10 cellular contexts compared by ENCODE assay signal in genomic region chr4:108703966-108704365, GRCh38. TPM values are rescaled to one million over a fixed set of nuclear protein-coding genes. Genes with fewer than 3 reads are reported as not detected.
"Had no signal": no experiment of that assay in that cellular context is flagged by ENCODE, and none has a peak within 500 bp of the region (broad histone marks: within the 10 kb centered on the region; RNA-seq: fewer than 3 reads in every experiment).

No MANE protein-coding gene starts in this region.

- H3K27ac ChIP-seq: GM23248, HL-60 had no signal

- FAIRE-seq: K562 had no signal

- H3K27ac Mint-ChIP-seq: HFFc6 had no signal

- H3K4me1 ChIP-seq: HAP-1 had no signal

- H3K9me3 ChIP-seq: HAP-1 had no signal

- H3K4me3 ChIP-seq: GM23248, HAP-1, K562 had no signal

- DNase-seq: GM23248, GOT3, H7, HFFc6, IMR-90 had no signal

- H3K9ac ChIP-seq: GM23248 had no signal

- H3K4me3 Mint-ChIP-seq: HFFc6 had no signal

- ATAC-seq: HCT116, K562 had no signal

- H2AFZ ChIP-seq: GM23248 had no signal

- H3K36me3 ChIP-seq: HAP-1 had no signal

RNA-seq across cellular contexts. Expression of gene ETNPPL, which starts 58.9 kb away (rescaled TPM):
- total RNA-seq: GM23248, HFFc6, HT1080, IMR-90 had no signal
- polyA plus RNA-seq: GM23248, IMR-90 had no signal
